31 cellular contexts compared by ENCODE assay signal in genomic region chr2:150888337-150888736, GRCh38.
DNase-seq lines count a peak whose midpoint lies in the region; ATAC-seq and TF ChIP-seq lines count a peak whose summit lies in the region.
"Had no signal": no experiment of that assay in that cellular context is flagged by ENCODE, and none has a peak within 500 bp of the region (broad histone marks: within the 10 kb centered on the region; RNA-seq: fewer than 3 reads in every experiment).

No MANE protein-coding gene starts in this region.

- H3K27ac Mint-ChIP-seq in natural killer cell, result no peak overlapping the region
- H3K27ac Mint-ChIP-seq: activated CD4-positive, alpha-beta T cell treated with anti-CD3 and anti-CD28 coated beads, Interleukin-2, amount 10 ng/mL, durations not matched to agents 24 days and 14 days; activated naive CD4-positive, alpha-beta T cell treated with anti-CD3 and anti-CD28 coated beads, Interleukin-2, amount 50 U/mL, for 72 hours; CD14-positive monocyte; WTC11 had no signal

- H3K9me3 Mint-ChIP-seq in natural killer cell, result peaks cover 17 to 18% of the 10 kb centered on the region in 2 donors
- H3K9me3 Mint-ChIP-seq: activated CD4-positive, alpha-beta T cell treated with anti-CD3 and anti-CD28 coated beads, Interleukin-2, amount 10 ng/mL, durations not matched to agents 24 days and 14 days had no signal

- H3K4me3 ChIP-seq in choroid plexus epithelial cell (ENCODE audit: low read depth, low read length), result no peak overlapping the region
- H3K4me3 ChIP-seq: GM12878, PC-9, suprapubic skin, upper lobe of left lung had no signal

- H3K36me3 Mint-ChIP-seq in natural killer cell, result no peaks in the 10 kb centered on the region
- H3K36me3 Mint-ChIP-seq: activated naive CD4-positive, alpha-beta T cell treated with anti-CD3 and anti-CD28 coated beads, Interleukin-2, amount 50 U/mL, for 72 hours; CD14-positive monocyte had no signal

- no peaks in the 10 kb centered on the region for H3K27me3 Mint-ChIP-seq in natural killer cell (ENCODE audit: low read depth in 2 of 2)
- H3K27me3 Mint-ChIP-seq: activated CD4-positive, alpha-beta T cell treated with anti-CD3 and anti-CD28 coated beads, Interleukin-2, amount 10 ng/mL, durations not matched to agents 24 days and 14 days had no signal

- ATAC-seq in omental fat pad (ENCODE audit: low FRiP score), result peak; percentile 49
- no peak for ATAC-seq in HG03439 (IDR thresholded peaks at IDR 0.05; ENCODE audit: unreplicated experiment)
- ATAC-seq in natural killer cell, result no peak
- ATAC-seq: activated naive CD4-positive, alpha-beta T cell treated with anti-CD3 and anti-CD28 coated beads, Interleukin-2, amount 50 U/mL, for 72 hours; esophagus mucosa; GM12878; WTC11 had no signal

- no peak overlapping the region for H3K4me3 Mint-ChIP-seq in natural killer cell
- H3K4me3 Mint-ChIP-seq: activated CD4-positive, alpha-beta T cell treated with anti-CD3 and anti-CD28 coated beads, Interleukin-2, amount 10 ng/mL, durations not matched to agents 24 days and 14 days; CD14-positive monocyte; neural crest cell; WTC11 had no signal

- H3K4me1 Mint-ChIP-seq in natural killer cell, result no peaks in the 10 kb centered on the region
- H3K4me1 Mint-ChIP-seq: activated CD4-positive, alpha-beta T cell treated with anti-CD3 and anti-CD28 coated beads, Interleukin-2, amount 10 ng/mL, durations not matched to agents 24 days and 14 days; CD14-positive monocyte; WTC11 had no signal

- TF ChIP-seq CTCF in choroid plexus epithelial cell (conservative IDR thresholded peaks at IDR 0.05; ENCODE audit: low read depth, low read length), result no peak
- no peak for TF ChIP-seq CTCF in omental fat pad (IDR thresholded peaks at IDR 0.05)
- no peak for TF ChIP-seq CTCF in natural killer cell (IDR thresholded peaks at IDR 0.05)

- intact Hi-C loops in natural killer cell (cut with micrococcal nuclease), result no loop called here

- peak; percentile 53 for DNase-seq in EL
- DNase-seq in NCI-H226, result peak; percentile 66
- DNase-seq in choroid plexus epithelial cell (ENCODE audit: low read depth), result peak; percentile 35
- DNase-seq in omental fat pad (ENCODE audit: low spot score), result no peak
- no peak for DNase-seq in T-helper 2 cell
- no peak for DNase-seq in 8988T
- no peak for DNase-seq in natural killer cell
- DNase-seq: activated CD4-positive, alpha-beta T cell treated with anti-CD3 and anti-CD28 coated beads, Interleukin-2, amount 10 ng/mL, durations not matched to agents 24 days and 14 days; aorta; caudate nucleus; dermis blood vessel endothelial cell; DND-41; hippocampal formation; left cardiac atrium; NCI-H1436 treated with DMSO at 0.1 percent for 48 hours; NCI-H345; NCI-H69; PC-9; retina; small intestine; stimulated activated naive CD4-positive, alpha-beta T cell treated with Interleukin-2 at 50 U/mL for 16 hours; SW 1271; upper lobe of left lung had no signal

Comparison
In these comparisons a context has a peak if more than half of its experiments do, and no peak if none do; other contexts are left out.
1. DNase-seq: peak in EL (single experiment), NCI-H226 (single experiment) and choroid plexus epithelial cell (single experiment); none in omental fat pad (single experiment), T-helper 2 cell (0 of 5), 8988T (single experiment) and natural killer cell (single experiment).